ENCODE assay signal across 8 cellular contexts in the genomic region with DNA sequence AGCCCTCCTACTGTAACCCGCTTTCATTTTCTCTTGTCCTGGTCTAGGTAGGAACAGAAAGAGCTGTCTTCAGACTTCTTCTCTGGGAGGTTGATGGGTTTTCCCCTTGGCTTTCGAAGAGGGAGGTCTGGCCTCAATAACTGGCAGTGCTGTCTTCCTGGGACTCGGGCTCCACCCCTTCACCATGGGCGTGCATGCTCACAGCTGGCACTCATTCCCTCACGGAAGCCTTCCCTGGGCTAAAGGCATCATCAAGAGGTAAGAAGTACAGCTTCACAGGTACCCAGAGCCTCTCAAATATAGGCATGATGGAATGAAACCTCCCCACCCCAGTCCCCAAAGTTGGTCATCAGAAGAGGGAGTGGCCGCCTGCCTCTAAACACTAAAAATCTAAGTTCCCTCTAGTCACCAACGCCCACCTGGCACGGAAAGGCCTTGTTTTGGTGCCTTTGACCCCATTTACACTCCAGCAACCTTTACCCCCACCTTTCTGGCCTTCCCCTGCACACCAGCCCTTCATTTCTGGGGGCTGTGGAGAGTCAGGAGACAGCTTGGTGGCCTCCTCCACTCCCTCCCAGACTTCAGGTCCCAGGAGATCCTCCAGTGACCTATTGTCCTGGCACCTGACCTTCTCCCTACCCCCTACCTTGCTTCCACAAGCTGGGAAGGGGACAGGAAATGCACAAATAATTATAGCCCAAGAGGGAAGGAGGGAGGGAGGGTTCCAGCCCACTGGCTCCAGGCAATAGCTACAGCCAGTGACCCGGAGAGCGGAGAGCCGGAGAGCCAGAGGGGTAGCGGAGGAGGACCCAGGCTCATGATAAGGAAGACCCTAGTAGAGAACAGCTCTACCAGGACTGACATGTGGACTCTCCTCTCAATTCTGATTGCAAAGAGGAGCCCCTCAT. TPM values are rescaled to one million over a fixed set of nuclear protein-coding genes. Genes with fewer than 3 reads are reported as not detected.
DNase-seq lines count a peak whose midpoint lies in the region; ATAC-seq and TF ChIP-seq lines count a peak whose summit lies in the region.

No MANE protein-coding gene starts in this region.

- peaks cover 75% of the 10 kb centered on the region for H3K4me1 ChIP-seq in Loucy (ENCODE audit: insufficient read depth, low read length, poor library complexity, severe bottlenecking)
- H3K4me1 ChIP-seq in gastroesophageal sphincter = peaks cover 0 to 77% (median 12%) of the 10 kb centered on the region in 3 donors
- H3K4me1 ChIP-seq in uterus = peaks cover 0 to 3% of the 10 kb centered on the region in 2 donors

- H3K9me3 ChIP-seq in Loucy (ENCODE audit: insufficient read depth, low read depth, low read length) (no peaks in the 10 kb centered on the region), gastroesophageal sphincter (no peaks in the 10 kb centered on the region), uterus (no peaks in the 10 kb centered on the region)

- H3K36me3 ChIP-seq in Loucy (ENCODE audit: insufficient read depth, low read length) (no peaks in the 10 kb centered on the region), gastroesophageal sphincter (peaks cover 0 to 8% of the 10 kb centered on the region in 2 donors), uterus (no peaks in the 10 kb centered on the region), brain microvascular endothelial cell (replicated peaks) (no peaks in the 10 kb centered on the region)

- no peak overlapping the region for H3K27ac Mint-ChIP-seq in glutamatergic neuron (ENCODE audit: unreplicated experiment)

- H3K4me2 ChIP-seq in Loucy (ENCODE audit: low read depth, low read length, poor library complexity, severe bottlenecking) = peak overlapping the region; percentile 74

- H3F3A ChIP-seq in Loucy (ENCODE audit: low read depth) = no peaks in the 10 kb centered on the region

- ATAC-seq in GM18517 (IDR thresholded peaks at IDR 0.05; ENCODE audit: unreplicated experiment) = peak; percentile 73
- peak; percentile 64 for ATAC-seq in GM21526 (IDR thresholded peaks at IDR 0.05; ENCODE audit: low FRiP score, unreplicated experiment)
- no peak for ATAC-seq in gastroesophageal sphincter

- WGBS in gastroesophageal sphincter (ENCODE audit: low coverage in 1 of 2), 2 donors = 65 to 82% methylated on average over 7 to 10 of the region's 12 CpGs

- TF ChIP-seq CTCF in Loucy (conservative IDR thresholded peaks at IDR 0.05; ENCODE audit: low read length) (no peak), gastroesophageal sphincter (IDR thresholded peaks at IDR 0.05) (no peak), uterus (IDR thresholded peaks at IDR 0.05) (no peak), glutamatergic neuron (IDR thresholded peaks at IDR 0.05; ENCODE audit: partially characterized antibody, unreplicated experiment) (no peak), brain microvascular endothelial cell (IDR thresholded peaks at IDR 0.05; ENCODE audit: low read depth, low read length, missing control alignments) (no peak)

- H3K9me2 ChIP-seq in Loucy (replicated peaks; ENCODE audit: low read depth, low read length) = no peaks in the 10 kb centered on the region

- H3K4me3 Mint-ChIP-seq in glutamatergic neuron (ENCODE audit: unreplicated experiment) = no peak overlapping the region

- H3K27ac ChIP-seq in gastroesophageal sphincter = peak overlapping the region in 3 of 4 donors; percentile 72 to 80 (median 76)
- peak overlapping the region; percentile 35 to 39 for H3K27ac ChIP-seq in uterus
- H3K27ac ChIP-seq in brain microvascular endothelial cell = no peak overlapping the region

- in situ Hi-C loops in brain microvascular endothelial cell (cut with HindIII; ENCODE audit: low pct_ligation_motif_present, low sequenced_read_pairs) = no loop called here

- DNase-seq in uterus (no peak), glutamatergic neuron (no peak), brain microvascular endothelial cell (no peak), SW 1271 (lab: John Stamatoyannopoulos, UW) (no peak)

- H4K20me1 ChIP-seq in Loucy (ENCODE audit: insufficient read depth, low read length, poor library complexity, severe bottlenecking) = no peaks in the 10 kb centered on the region

- TF ChIP-seq EP300 in gastroesophageal sphincter (IDR thresholded peaks at IDR 0.05) = no peak

- H3K9ac ChIP-seq in Loucy (ENCODE audit: low read depth, low read length, poor library complexity, severe bottlenecking) = peak overlapping the region; percentile 67

- no peak overlapping the region for H2AFZ ChIP-seq in Loucy (ENCODE audit: low read length)

- no peak for TF ChIP-seq POLR2A in gastroesophageal sphincter (IDR thresholded peaks at IDR 0.05)
- TF ChIP-seq POLR2A in uterus (IDR thresholded peaks at IDR 0.05) = no peak

- H3K4me3 ChIP-seq in Loucy (ENCODE audit: low read length, poor library complexity, severe bottlenecking) (peak overlapping the region; percentile 88), gastroesophageal sphincter (peak overlapping the region in 1 of 2 donors; percentile 72), uterus (peak overlapping the region in 1 of 2 donors; percentile 5), brain microvascular endothelial cell (ENCODE audit: low read depth, low read length) (no peak overlapping the region)

- no peaks in the 10 kb centered on the region for H3K4me1 Mint-ChIP-seq in glutamatergic neuron (ENCODE audit: low read depth, unreplicated experiment)

- H3K79me2 ChIP-seq in Loucy (ENCODE audit: insufficient read depth, low read length) = peaks cover 45% of the 10 kb centered on the region

- H3K9me3 Mint-ChIP-seq in glutamatergic neuron (ENCODE audit: unreplicated experiment) = peaks cover 4% of the 10 kb centered on the region

- H3K36me3 Mint-ChIP-seq in glutamatergic neuron (ENCODE audit: unreplicated experiment) = no peaks in the 10 kb centered on the region

- intact Hi-C loops in uterus (cut with DNase I; ENCODE audit: low total_unique reads) = no loop called here

- peaks cover 4% of the 10 kb centered on the region for H3K27me3 Mint-ChIP-seq in glutamatergic neuron (ENCODE audit: unreplicated experiment)

- no peaks in the 10 kb centered on the region for H3K27me3 ChIP-seq in Loucy (ENCODE audit: insufficient read depth, low read length, poor library complexity, severe bottlenecking)
- H3K27me3 ChIP-seq in gastroesophageal sphincter = no peaks in the 10 kb centered on the region
- H3K27me3 ChIP-seq in uterus = no peaks in the 10 kb centered on the region
- no peaks in the 10 kb centered on the region for H3K27me3 ChIP-seq in brain microvascular endothelial cell (replicated peaks)

RNA-seq across cellular contexts. Expression of gene RAPGEF3, which starts 2.8 kb away (rescaled TPM):
- total RNA-seq in gastroesophageal sphincter = 10 to 100 TPM; 19.3 to 56.8 (median 25.5) TPM
- 100 to 1,000 TPM in 1 of 4 donors, 10 to 100 TPM in 3; 13.5 to 105 (median 48.7) TPM for total RNA-seq in uterus
- total RNA-seq in glutamatergic neuron (ENCODE audit: unreplicated experiment) = 0.81 TPM

RNA-seq across cellular contexts. Expression of gene SLC48A1, which starts 17.1 kb away (rescaled TPM):
- total RNA-seq in gastroesophageal sphincter = 10 to 100 TPM; 40.7 to 66.8 (median 53.3) TPM
- total RNA-seq in uterus = 10 to 100 TPM in 3 of 4 donors, 1 to 10 TPM in 1; 1.3 to 50.5 (median 15.4) TPM
- 15.7 TPM for total RNA-seq in glutamatergic neuron (ENCODE audit: unreplicated experiment)

RNA-seq across cellular contexts. Expression of gene ENDOU, which starts 30.6 kb away (rescaled TPM):
- total RNA-seq in gastroesophageal sphincter (1 to 10 TPM in 2 of 4 donors, under 1 TPM in 2; 0.42 to 1.9 (median 0.75) TPM), uterus (under 1 TPM in 2 of 4 donors, not detected in 2; 0.28 to 0.64 TPM), glutamatergic neuron (ENCODE audit: unreplicated experiment) (not detected)

RNA-seq across cellular contexts. Expression of gene RPAP3, which starts 50.1 kb away (rescaled TPM):
- total RNA-seq in gastroesophageal sphincter (10 to 100 TPM; 17.0 to 20.0 (median 18.8) TPM), uterus (10 to 100 TPM; 16.8 to 33.6 (median 22.2) TPM), glutamatergic neuron (ENCODE audit: unreplicated experiment) (29.5 TPM)
